Comparison of ENCODE assay signal across 8 cellular contexts in the genomic region with DNA sequence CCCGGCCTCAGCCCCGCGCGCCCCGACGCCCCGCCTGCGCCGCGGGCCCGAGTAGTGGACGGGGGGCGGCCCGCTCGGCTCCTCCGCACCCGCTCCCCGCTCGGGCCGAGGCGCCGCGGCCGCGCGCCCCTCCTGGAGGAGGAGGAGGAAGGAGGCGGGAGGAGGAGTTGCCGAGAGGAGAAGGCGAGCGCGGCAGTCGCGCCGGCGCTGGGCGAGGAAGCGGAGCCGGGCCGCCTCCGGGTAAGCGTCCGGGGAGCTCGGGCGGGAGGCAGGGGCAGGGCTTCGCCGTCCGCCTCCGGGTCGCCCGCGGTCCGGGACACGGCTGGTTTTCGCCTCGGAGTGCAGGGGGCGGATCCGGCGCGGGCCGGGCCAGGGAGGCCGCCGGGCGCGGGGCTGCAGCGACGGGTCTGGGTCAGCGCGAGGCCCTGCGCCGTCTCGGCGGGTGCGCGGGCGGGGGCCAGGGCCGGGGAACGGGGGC. TPM values are rescaled to one million over a fixed set of nuclear protein-coding genes. Genes with fewer than 3 reads are reported as not detected.
DNase-seq lines count a peak whose midpoint lies in the region; ATAC-seq and TF ChIP-seq lines count a peak whose summit lies in the region.

A gene with protein sequence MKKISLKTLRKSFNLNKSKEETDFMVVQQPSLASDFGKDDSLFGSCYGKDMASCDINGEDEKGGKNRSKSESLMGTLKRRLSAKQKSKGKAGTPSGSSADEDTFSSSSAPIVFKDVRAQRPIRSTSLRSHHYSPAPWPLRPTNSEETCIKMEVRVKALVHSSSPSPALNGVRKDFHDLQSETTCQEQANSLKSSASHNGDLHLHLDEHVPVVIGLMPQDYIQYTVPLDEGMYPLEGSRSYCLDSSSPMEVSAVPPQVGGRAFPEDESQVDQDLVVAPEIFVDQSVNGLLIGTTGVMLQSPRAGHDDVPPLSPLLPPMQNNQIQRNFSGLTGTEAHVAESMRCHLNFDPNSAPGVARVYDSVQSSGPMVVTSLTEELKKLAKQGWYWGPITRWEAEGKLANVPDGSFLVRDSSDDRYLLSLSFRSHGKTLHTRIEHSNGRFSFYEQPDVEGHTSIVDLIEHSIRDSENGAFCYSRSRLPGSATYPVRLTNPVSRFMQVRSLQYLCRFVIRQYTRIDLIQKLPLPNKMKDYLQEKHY (plus strand): TSS at position 195 of the 478 bp plus-strand sequence. CDS start 35,624 bp downstream, outside the sequence.

- TF ChIP-seq CTCF in AG09309 (IDR thresholded peaks at IDR 0.05; ENCODE audit: control insufficient read depth, insufficient read depth, low read depth, low read length, missing control alignments) (no peak), GM13976 (IDR thresholded peaks at IDR 0.05; ENCODE audit: borderline replicate concordance, control extremely low read depth, extremely low read depth, insufficient read depth, missing control alignments) (no peak), transverse colon (IDR thresholded peaks at IDR 0.05) (no peak)

- TF ChIP-seq POLR2A in transverse colon (IDR thresholded peaks at IDR 0.05), result peak; percentile 63

- TF ChIP-seq EP300 in transverse colon (IDR thresholded peaks at IDR 0.05; ENCODE audit: low read depth), result no peak

- peak; percentile 69 for ATAC-seq in HG02610 (IDR thresholded peaks at IDR 0.05; ENCODE audit: unreplicated experiment)

- in situ Hi-C loops in GM13976 (cut with MboI; ENCODE audit: low sequenced_read_pairs, unreplicated experiment), result no loop called here
- in situ Hi-C loops in transverse colon (cut with MboI; ENCODE audit: low pct_ligation_motif_present in 1 of 4, low pct_unique_long_range_greater_than_20kb in 1 of 4, low sequenced_read_pairs in 3 of 4), result loop anchor here in 2 of 4 donors (10.0 to 25.0 kb wide), 2 partner anchors 74 to 148 kb away; no protein-coding TSS in a partner anchor

- DNase-seq in AG09309 (ENCODE audit: low read depth), result peak; percentile 11
- DNase-seq in GM13976 (ENCODE audit: low spot score), result peak; percentile 85
- peak; percentile 51 for DNase-seq in NCI-H1105 (lab: John Stamatoyannopoulos, UW)
- DNase-seq in activated CD8-positive, alpha-beta memory T cell treated with anti-CD3 and anti-CD28 coated beads, Interleukin-2, amount 50 U/mL, for 4 hours, result peak; percentile 29
- peak; percentile 75 for DNase-seq in fibroblast of gingiva (ENCODE audit: low read depth)
- DNase-seq in myocyte (ENCODE audit: low read depth), result peak; percentile 66
- peak; percentile 63 for DNase-seq in transverse colon

- H3K4me3 ChIP-seq in AG09309 (ENCODE audit: control insufficient read depth, low read depth, low read length), result peak within 1 kb of the TSS; percentile 66
- H3K4me3 ChIP-seq in transverse colon, result peak within 1 kb of the TSS; percentile 66 to 91 (median 84)

- 1% methylated on average over 20 of the region's 77 CpGs; no CpG with 5 or more reads in 1 of the 2 donors for WGBS in transverse colon (ENCODE audit: low coverage in 1 of 2), 2 donors

- peak within 1 kb of the TSS; percentile 92 to 96 (median 93) for H3K27ac ChIP-seq in transverse colon

- no peaks in the 10 kb centered on the region for H3K36me3 ChIP-seq in transverse colon

- H3K9me3 ChIP-seq in transverse colon, result no peaks in the 10 kb centered on the region

- H3K27me3 ChIP-seq in transverse colon, result no peaks in the 10 kb centered on the region

- H3K4me1 ChIP-seq in transverse colon, result peaks cover 19 to 49% (median 33%) of the 10 kb centered on the region in 4 donors

- intact Hi-C loops in transverse colon (cut with DNase I; ENCODE audit: low total_unique reads), result loop anchor here (10.0 kb wide), 1 partner anchor 84 kb away; the partner anchor contains the start of gene RTTN

RNA-seq across cellular contexts. Expression of the gene that starts here (rescaled TPM):
- total RNA-seq in myocyte (23.6 and 24.1 TPM in 2 replicates), transverse colon (10 to 100 TPM; 11.5 to 47.8 (median 46.1) TPM)
- polyA plus RNA-seq in myocyte (2012), result 8.1 TPM

Comparison
In these comparisons a context has a peak if more than half of its experiments do, and no peak if none do; other contexts are left out.
1. Peak in every context shown above with its lines: DNase-seq, ATAC-seq, H3K4me3 ChIP-seq and H3K27ac ChIP-seq.
2. DNase-seq: peak in every context shown above with its lines; median percentile 85 in GM13976; 75 in fibroblast of gingiva; 66 in myocyte; 63 in transverse colon; 51 in NCI-H1105; 29 in activated CD8-positive, alpha-beta memory T cell treated with anti-CD3 and anti-CD28 coated beads, Interleukin-2, amount 50 U/mL, for 4 hours; 11 in AG09309.